ENCODE assay signal across 8 cellular contexts in the genomic region with DNA sequence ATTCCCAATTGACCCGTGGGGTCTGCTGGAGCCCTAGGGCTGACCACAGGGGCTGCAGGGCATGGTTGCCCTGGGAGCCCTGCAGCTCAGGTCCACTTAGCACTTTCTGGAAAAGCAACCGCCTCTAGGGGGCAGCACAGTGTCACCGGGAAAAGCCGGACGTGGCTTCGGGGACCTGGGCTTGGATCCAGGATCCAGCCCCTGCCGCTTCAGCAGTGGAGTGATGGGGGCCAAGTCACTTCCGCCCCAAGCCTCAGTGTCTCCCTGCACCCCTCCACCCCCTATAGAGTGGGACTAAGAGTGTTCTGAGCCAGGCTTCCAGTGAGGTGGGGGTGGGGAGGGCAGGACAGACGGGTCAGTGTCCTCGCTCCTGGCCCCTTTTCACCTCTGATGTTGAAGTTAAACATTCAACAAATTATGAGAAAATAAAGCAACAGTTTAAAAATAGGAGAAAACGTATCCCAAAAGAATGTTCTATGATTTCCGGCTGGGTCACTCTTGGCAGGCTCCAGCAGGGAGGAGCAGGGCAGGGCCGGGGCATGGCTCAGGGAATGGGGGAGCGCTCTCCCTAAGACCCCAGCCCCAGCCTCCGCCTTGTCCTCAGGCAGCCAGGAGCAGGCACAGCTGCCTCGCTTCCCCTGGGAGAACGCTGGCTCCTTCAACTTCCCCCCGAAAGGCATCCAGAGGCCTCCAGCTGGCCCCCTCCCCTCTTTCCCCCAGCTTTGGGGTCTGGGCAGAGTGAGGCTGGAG.
DNase-seq lines count a peak whose midpoint lies in the region; ATAC-seq and TF ChIP-seq lines count a peak whose summit lies in the region.

No MANE protein-coding gene starts in this region.

- no peaks in the 10 kb centered on the region for H3K4me1 Mint-ChIP-seq in CD4-positive, alpha-beta T cell (ENCODE audit: low read depth)

- TF ChIP-seq RAD21 in HCT116 (IDR thresholded peaks at IDR 0.05; ENCODE audit: low read depth) = no peak

- H3K27me3 Mint-ChIP-seq in CD4-positive, alpha-beta T cell = peaks cover 50% of the 10 kb centered on the region

- no peak overlapping the region for H3K27ac Mint-ChIP-seq in CD4-positive, alpha-beta T cell

- H3K27me3 ChIP-seq in CD4-positive, alpha-beta T cell (ENCODE audit: control insufficient read depth, insufficient read depth, low read length) = peaks cover 23% of the 10 kb centered on the region
- H3K27me3 ChIP-seq in HCT116 (ENCODE audit: insufficient read depth, low read length) (no peaks in the 10 kb centered on the region), PC-9 (ENCODE audit: insufficient read depth, low read depth) (no peaks in the 10 kb centered on the region), hepatocyte (no peaks in the 10 kb centered on the region)

- H3K79me2 ChIP-seq in HCT116 (ENCODE audit: insufficient read depth, low read length) (no peaks in the 10 kb centered on the region), PC-9 (ENCODE audit: low read depth) (peaks cover 15% of the 10 kb centered on the region; the same call in 1 of the 2 replicates), hepatocyte (no peaks in the 10 kb centered on the region)

- RAD21 ChIA-PET in HCT116 (lab: Charles Lee; ENCODE audit: low non-redundant PET in 1 of 2, low total read pairs in 2 of 2, uncharacterized antibody in 2 of 2, unreplicated experiment in 2 of 2) = interaction anchor here (0.6 to 1.5 kb wide), 4 partner anchors 276 to 287 kb away, joined by 4 to 8 read pairs (median 6); no protein-coding TSS in a partner anchor

- H3K4me2 ChIP-seq in HCT116 (ENCODE audit: low read length) (peak overlapping the region; percentile 81), PC-9 (peak overlapping the region; percentile 80), hepatocyte (peak overlapping the region; percentile 33)

- peak overlapping the region; percentile 78 for H2AFZ ChIP-seq in HCT116 (ENCODE audit: low read depth, low read length, poor library complexity, severe bottlenecking)
- H2AFZ ChIP-seq in PC-9 = no peak overlapping the region; the same call in 1 of the 2 replicates
- no peak overlapping the region for H2AFZ ChIP-seq in hepatocyte

- no peaks in the 10 kb centered on the region for H3K9me3 ChIP-seq in CD4-positive, alpha-beta T cell (ENCODE audit: control insufficient read depth, low read length)
- no peaks in the 10 kb centered on the region for H3K9me3 ChIP-seq in HCT116 (ENCODE audit: control insufficient read depth in 1 of 2, insufficient read depth in 1 of 2, low read depth in 1 of 2, low read length in 2 of 2)
- no peaks in the 10 kb centered on the region for H3K9me3 ChIP-seq in PC-9 (ENCODE audit: insufficient read depth, low read depth)
- no peaks in the 10 kb centered on the region for H3K9me3 ChIP-seq in hepatocyte (ENCODE audit: low read depth)

- H3K36me3 ChIP-seq in HCT116 (ENCODE audit: control insufficient read depth in 1 of 2, insufficient read depth in 2 of 2, low read length in 2 of 2) (no peaks in the 10 kb centered on the region), PC-9 (ENCODE audit: low read depth) (no peaks in the 10 kb centered on the region), hepatocyte (replicated peaks; ENCODE audit: insufficient read depth, low read depth) (no peaks in the 10 kb centered on the region)

- peaks cover 27 to 57% of the 10 kb centered on the region in 2 experiments for H3K4me1 ChIP-seq in HCT116 (ENCODE audit: control insufficient read depth in 1 of 2, insufficient read depth in 2 of 2, low read length in 2 of 2)
- H3K4me1 ChIP-seq in PC-9 (replicated peaks; ENCODE audit: insufficient read depth) = peaks cover 90% of the 10 kb centered on the region
- H3K4me1 ChIP-seq in hepatocyte (ENCODE audit: insufficient read depth) = peaks cover 7% of the 10 kb centered on the region

- DNase-seq in CD4-positive, alpha-beta T cell = peak in 5 of 10 experiments; percentile 13 to 44 (median 25)
- DNase-seq in HCT116 (ENCODE audit: low read depth, low spot score) (peak; percentile 60), PC-9 (peak; percentile 85 to 92), anterior cingulate cortex (lab: John Stamatoyannopoulos, UW) (peak in 30 of 58 donors; percentile 5 to 66 (median 22)), hepatocyte (ENCODE audit: low spot score) (peak; percentile 90), skeletal muscle cell (ENCODE audit: low read depth) (no peak)

- no peaks in the 10 kb centered on the region for H3K9me2 ChIP-seq in HCT116 (ENCODE audit: insufficient read depth)
- H3K9me2 ChIP-seq in PC-9 (ENCODE audit: insufficient read depth) = no peaks in the 10 kb centered on the region
- H3K9me2 ChIP-seq in hepatocyte (replicated peaks; ENCODE audit: insufficient read depth) = no peaks in the 10 kb centered on the region

- CTCF ChIA-PET in CD4-positive, alpha-beta T cell (lab: Charles Lee) = interaction anchor here (2.1 kb wide), 1 partner anchor 281 kb away, joined by 5 read pairs; no protein-coding TSS in a partner anchor
- CTCF ChIA-PET in HCT116 (lab: Charles Lee) = interaction anchor here (0.6 to 3.0 kb wide), 21 partner anchors 10 to 287 kb away, joined by 3 to 20 read pairs (median 4); a partner anchor contains a TSS
- CTCF ChIA-PET in PC-9 (lab: Charles Lee) = interaction anchor here (0.6 to 0.7 kb wide), 2 partner anchors 208 to 469 kb away, joined by 3 to 5 read pairs; no protein-coding TSS in a partner anchor

- H3K4me3 Mint-ChIP-seq in CD4-positive, alpha-beta T cell = no peak overlapping the region

- peaks cover 36% of the 10 kb centered on the region for H3F3A ChIP-seq in PC-9 (ENCODE audit: insufficient read depth, low read depth)

- no peaks in the 10 kb centered on the region for H3K36me3 Mint-ChIP-seq in CD4-positive, alpha-beta T cell (ENCODE audit: low read depth)

- intact Hi-C loops in CD4-positive, alpha-beta T cell (cut with DNase I, micrococcal nuclease) = no loop called here
- intact Hi-C loops in HCT116 (cut with micrococcal nuclease) = loop anchor here (1.0 to 5.0 kb wide), 3 partner anchors 162 to 281 kb away; a partner anchor contains a TSS
- intact Hi-C loops in PC-9 (cut with micrococcal nuclease; ENCODE audit: unreplicated experiment) = loop anchor here (1.0 to 5.0 kb wide), 7 partner anchors 33 to 281 kb away; no protein-coding TSS in a partner anchor

- peak overlapping the region; percentile 47 for H3K9ac ChIP-seq in HCT116 (ENCODE audit: low read length)

- ATAC-seq in CD4-positive, alpha-beta T cell (ENCODE audit: poor library complexity) = no peak
- peak; percentile 60 for ATAC-seq in HCT116
- no peak for ATAC-seq in GM21381 (IDR thresholded peaks at IDR 0.05; ENCODE audit: unreplicated experiment)
- ATAC-seq in GM21515 (IDR thresholded peaks at IDR 0.05; ENCODE audit: unreplicated experiment) = no peak

- no peaks in the 10 kb centered on the region for H3K9me3 Mint-ChIP-seq in CD4-positive, alpha-beta T cell

- no TSS peak for BruUV-seq in HCT116 (replicated peaks; lab: Mats Ljungman, UMichigan)
- no TSS peak for BruUV-seq in PC-9 (replicated peaks; lab: Mats Ljungman, UMichigan)

- H3K4me3 ChIP-seq in HCT116 (replicated peaks in 1 of 2; ENCODE audit: low read depth in 1 of 2, low read length in 2 of 2) (peak overlapping the region; percentile 7 to 40; a peak in 2 of 4 replicates), PC-9 (peak overlapping the region; percentile 54; the same call in 1 of the 2 replicates), hepatocyte (no peak overlapping the region), skeletal muscle cell (ENCODE audit: low read depth, low read length) (peak overlapping the region; percentile 25)

- H3K27ac ChIP-seq in CD4-positive, alpha-beta T cell (ENCODE audit: low read depth, low read length) = no peak overlapping the region
- H3K27ac ChIP-seq in HCT116 (ENCODE audit: low read depth, low read length) (peak overlapping the region; percentile 57; the same call in 1 of the 2 replicates), PC-9 (peak overlapping the region; percentile 97), hepatocyte (peak overlapping the region; percentile 35)

- no peak for TF ChIP-seq POLR2A in HCT116 (IDR thresholded peaks at IDR 0.05; ENCODE audit: borderline replicate concordance, extremely low read depth, insufficient read depth, insufficient read length)

- no peaks in the 10 kb centered on the region for H4K20me1 ChIP-seq in HCT116 (ENCODE audit: insufficient read depth)
- H4K20me1 ChIP-seq in PC-9 (ENCODE audit: insufficient read depth) = no peaks in the 10 kb centered on the region
- no peaks in the 10 kb centered on the region for H4K20me1 ChIP-seq in hepatocyte (ENCODE audit: insufficient read depth, poor library complexity, severe bottlenecking)

- peak; percentile 34 for TF ChIP-seq CTCF in CD4-positive, alpha-beta T cell (IDR thresholded peaks at IDR 0.05)
- peak in 2 of 3 experiments; percentile 88; a peak in 4 of 6 replicates for TF ChIP-seq CTCF in HCT116 (IDR thresholded peaks at IDR 0.05 in 2 of 3, conservative IDR thresholded peaks at IDR 0.05 in 1 of 3; ENCODE audit: borderline replicate concordance in 1 of 3, insufficient read depth in 1 of 3, low read depth in 2 of 3, low read length in 2 of 3)
- peak; percentile 99 for TF ChIP-seq CTCF in PC-9 (conservative IDR thresholded peaks at IDR 0.05)
- TF ChIP-seq CTCF in hepatocyte (IDR thresholded peaks at IDR 0.05; ENCODE audit: poor library complexity) = peak; percentile 82

- POLR2A ChIA-PET in CD4-positive, alpha-beta T cell (lab: Charles Lee) = no interaction called here
- POLR2A ChIA-PET in HCT116 (lab: Charles Lee) = interaction anchor here (0.9 to 1.0 kb wide), 2 partner anchors 204 to 276 kb away, joined by 3 read pairs; no protein-coding TSS in a partner anchor
- POLR2A ChIA-PET in PC-9 (lab: Charles Lee; ENCODE audit: unreplicated experiment) = interaction anchor here (1.2 kb wide), 1 partner anchor 24 kb away, joined by 10 read pairs; no protein-coding TSS in a partner anchor

- WGBS in hepatocyte (ENCODE audit: low lambda C conversion rate, missing lambda C conversion rate) = 38% methylated on average over 16 of the region's 18 CpGs

TF ChIP-seq in HCT116, 20 proteins besides CTCF, POLR2A, EP300 and RAD21 (continues in another document):
- TF ChIP-seq EGR1 (IDR thresholded peaks at IDR 0.05; ENCODE audit: low read depth) = no peak

Comparison
In these comparisons a context has a peak if more than half of its experiments do, and no peak if none do; other contexts are left out.
1. CTCF ChIP-seq: peak in every context shown above with its lines; median percentile 99 in PC-9; 88 in HCT116; 82 in hepatocyte; 34 in CD4-positive, alpha-beta T cell.
2. intact Hi-C loops: an anchor here in HCT116 (1.0 to 5.0 kb wide) and PC-9 (1.0 to 5.0 kb wide); none called in CD4-positive, alpha-beta T cell.